In the genomic region with DNA sequence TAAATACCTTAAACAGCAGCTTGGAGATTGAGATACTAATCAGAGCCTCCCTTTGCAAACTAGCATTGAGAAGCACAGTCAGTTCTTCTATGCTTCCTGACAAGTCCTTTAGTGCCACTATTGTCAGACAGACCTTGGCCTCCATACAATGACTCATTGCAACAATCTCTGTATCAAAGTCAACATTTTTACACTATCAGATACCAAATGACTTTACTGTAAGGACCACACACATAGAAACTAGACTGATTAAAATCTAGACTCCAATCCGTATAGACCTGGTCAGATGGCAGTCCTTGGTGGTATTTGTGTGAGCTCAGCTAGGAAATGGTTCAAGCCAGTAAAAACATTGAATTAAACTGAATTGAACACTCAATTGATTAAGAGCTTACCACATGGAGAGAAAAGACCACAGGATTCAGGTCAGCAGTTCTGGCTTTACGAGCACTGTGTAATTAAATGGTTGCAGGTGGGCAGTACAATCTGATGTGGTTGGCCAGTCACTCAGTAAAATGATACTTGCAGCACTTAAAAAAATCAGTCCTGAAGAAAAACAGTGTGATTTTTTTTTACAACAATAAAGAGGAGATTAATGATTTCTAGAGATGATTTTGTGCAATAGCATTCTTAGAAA, we compare ENCODE assay signal across 23 cellular contexts.
"Had no signal": no experiment of that assay in that cellular context is flagged by ENCODE, and none has a peak within 500 bp of the region (broad histone marks: within the 10 kb centered on the region; RNA-seq: fewer than 3 reads in every experiment).

No MANE protein-coding gene starts in this region.

- H3K4me3 Mint-ChIP-seq: activated CD4-positive, alpha-beta memory T cell treated with anti-CD3 and anti-CD28 coated beads, Interleukin-2, amount 10 ng/mL, durations not matched to agents 7 days and 5 days; activated naive CD8-positive, alpha-beta T cell treated with anti-CD3 and anti-CD28 coated beads, Interleukin-2, amount 50 U/mL, for 24 hours; activated T-helper 1 cell treated with anti-CD3 and anti-CD28 coated beads, Interleukin-12 subunit alpha, Interleukin-12 subunit beta, Interleukin-2, Interleukin-4 antibody, amounts not matched to agents 30 ng/mL and 10 ng/mL and 1 ng/mL, durations not matched to agents 14 hours and 24 hours and 36 hours; brain; mesothelial cell of epicardium; natural killer cell; stimulated activated naive CD8-positive, alpha-beta T cell treated with anti-CD3 and anti-CD28 coated beads, Interleukin-15, amount 100 ng/mL, for 72 hours; T-helper 1 cell treated with Interleukin-12 subunit alpha and Interleukin-12 subunit beta and Interleukin-4 antibody, amounts not matched to agents 30 μg/mL and 1 μg/mL, for 36 hours had no signal

- H3K4me1 ChIP-seq: foreskin keratinocyte, prostate gland, right atrium auricular region, tibial artery had no signal

- DNase-seq: activated CD4-positive, alpha-beta memory T cell treated with anti-CD3 and anti-CD28 coated beads, Interleukin-2, amount 10 ng/mL, durations not matched to agents 7 days and 5 days; activated CD4-positive, alpha-beta T cell treated with anti-CD3 and anti-CD28 coated beads for 48 hours; activated CD4-positive, CD25-positive, alpha-beta regulatory T cell; activated gamma-delta T cell; activated naive CD4-positive, alpha-beta T cell treated with anti-CD3 and anti-CD28 coated beads, Interleukin-2, amount 50 U/mL, for 16 hours; activated naive CD8-positive, alpha-beta T cell treated with anti-CD3 and anti-CD28 coated beads, Interleukin-2, amount 50 U/mL, for 24 hours; effector CD4-positive, alpha-beta T cell; erythroblast; foreskin keratinocyte; kidney; left ventricle myocardium superior; mammary epithelial cell; natural killer cell; stimulated activated CD4-positive, alpha-beta T cell treated with anti-CD3 and anti-CD28 coated beads, Interleukin-1b, Interleukin-23, amount 100 ng/mL, for 48 hours; stimulated activated naive CD8-positive, alpha-beta T cell treated with anti-CD3 and anti-CD28 coated beads, Interleukin-15, amount 100 ng/mL, for 72 hours; tibial artery had no signal

- H3K27me3 ChIP-seq: foreskin keratinocyte, right atrium auricular region, tibial artery had no signal

- H3K9me3 Mint-ChIP-seq: activated CD4-positive, alpha-beta memory T cell treated with anti-CD3 and anti-CD28 coated beads, Interleukin-2, amount 10 ng/mL, durations not matched to agents 7 days and 5 days; activated naive CD8-positive, alpha-beta T cell treated with anti-CD3 and anti-CD28 coated beads, Interleukin-2, amount 50 U/mL, for 24 hours; activated T-helper 1 cell treated with anti-CD3 and anti-CD28 coated beads, Interleukin-12 subunit alpha, Interleukin-12 subunit beta, Interleukin-2, Interleukin-4 antibody, amounts not matched to agents 30 ng/mL and 10 ng/mL and 1 ng/mL, durations not matched to agents 14 hours and 24 hours and 36 hours; brain; mesothelial cell of epicardium; natural killer cell; stimulated activated naive CD8-positive, alpha-beta T cell treated with anti-CD3 and anti-CD28 coated beads, Interleukin-15, amount 100 ng/mL, for 72 hours; T-helper 1 cell treated with Interleukin-12 subunit alpha and Interleukin-12 subunit beta and Interleukin-4 antibody, amounts not matched to agents 30 μg/mL and 1 μg/mL, for 36 hours had no signal

- H3K27ac Mint-ChIP-seq: activated CD4-positive, alpha-beta memory T cell treated with anti-CD3 and anti-CD28 coated beads, Interleukin-2, amount 10 ng/mL, durations not matched to agents 7 days and 5 days; activated naive CD8-positive, alpha-beta T cell treated with anti-CD3 and anti-CD28 coated beads, Interleukin-2, amount 50 U/mL, for 24 hours; activated T-helper 1 cell treated with anti-CD3 and anti-CD28 coated beads, Interleukin-12 subunit alpha, Interleukin-12 subunit beta, Interleukin-2, Interleukin-4 antibody, amounts not matched to agents 30 ng/mL and 10 ng/mL and 1 ng/mL, durations not matched to agents 14 hours and 24 hours and 36 hours; brain; mesothelial cell of epicardium; natural killer cell; stimulated activated naive CD8-positive, alpha-beta T cell treated with anti-CD3 and anti-CD28 coated beads, Interleukin-15, amount 100 ng/mL, for 72 hours; T-helper 1 cell treated with Interleukin-12 subunit alpha and Interleukin-12 subunit beta and Interleukin-4 antibody, amounts not matched to agents 30 μg/mL and 1 μg/mL, for 36 hours had no signal

- H3K9me3 ChIP-seq: prostate gland, right atrium auricular region, tibial artery had no signal

- ATAC-seq: activated naive CD8-positive, alpha-beta T cell treated with anti-CD3 and anti-CD28 coated beads, Interleukin-2, amount 50 U/mL, for 24 hours; foreskin keratinocyte; left ventricle myocardium superior; natural killer cell; stimulated activated naive CD8-positive, alpha-beta T cell treated with anti-CD3 and anti-CD28 coated beads, Interleukin-15, amount 100 ng/mL, for 72 hours had no signal

- H3K4me3 ChIP-seq: prostate gland, right atrium auricular region, tibial artery had no signal

- H3K36me3 Mint-ChIP-seq: brain, mesothelial cell of epicardium, natural killer cell had no signal

- FAIRE-seq: endometrium, kidney had no signal

- H3K36me3 ChIP-seq: prostate gland, right atrium auricular region, tibial artery had no signal

- H3K4me1 Mint-ChIP-seq: activated CD4-positive, alpha-beta memory T cell treated with anti-CD3 and anti-CD28 coated beads, Interleukin-2, amount 10 ng/mL, durations not matched to agents 7 days and 5 days; activated naive CD8-positive, alpha-beta T cell treated with anti-CD3 and anti-CD28 coated beads, Interleukin-2, amount 50 U/mL, for 24 hours; brain; natural killer cell; stimulated activated naive CD8-positive, alpha-beta T cell treated with anti-CD3 and anti-CD28 coated beads, Interleukin-15, amount 100 ng/mL, for 72 hours had no signal

- H3K27ac ChIP-seq: foreskin keratinocyte, prostate gland, right atrium auricular region, tibial artery had no signal
